Comparison of ENCODE assay signal across 11 cellular contexts in the genomic region with DNA sequence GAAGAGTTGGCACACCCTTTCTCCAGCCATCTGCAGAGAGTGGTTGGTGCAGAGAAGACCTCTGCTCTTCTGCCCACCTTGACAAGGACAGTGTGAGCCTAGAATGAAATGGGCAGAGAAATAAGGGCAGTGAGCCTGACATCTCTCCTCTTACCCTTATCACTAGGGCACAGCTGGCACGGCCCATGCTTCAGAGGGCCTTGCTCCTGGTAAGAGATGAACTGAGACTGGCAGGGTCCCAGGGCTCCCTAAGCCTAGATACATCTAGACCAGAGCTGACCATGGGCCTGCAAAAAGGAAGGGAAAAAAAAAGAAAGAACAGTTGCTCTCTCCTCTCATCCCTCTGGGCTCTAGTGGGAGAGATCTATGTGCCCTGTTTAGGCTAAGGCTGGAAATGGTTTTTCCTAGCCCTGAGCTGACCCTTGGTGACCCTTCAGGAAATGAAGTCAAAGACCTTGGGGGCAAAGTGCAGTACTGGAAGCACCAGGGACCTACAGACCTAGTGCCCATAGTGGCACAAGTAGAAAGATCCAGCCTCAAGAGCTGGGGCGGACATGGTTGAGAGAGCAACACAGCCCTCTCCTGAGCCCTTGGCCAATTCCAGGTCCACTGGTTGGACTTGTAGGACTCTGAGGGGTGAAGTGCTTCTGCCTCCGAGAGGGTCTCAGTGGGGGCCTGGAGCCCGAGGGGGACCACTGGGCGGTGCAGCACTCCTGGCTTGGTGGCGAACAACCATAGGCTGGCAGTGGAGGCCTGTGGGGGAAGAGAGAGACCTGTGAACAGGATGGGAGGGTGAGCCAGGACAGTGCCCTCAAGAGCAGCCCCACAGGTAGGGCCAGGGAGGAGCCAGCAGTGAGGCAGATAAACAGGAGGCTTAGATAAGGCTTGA. TPM values are rescaled to one million over a fixed set of nuclear protein-coding genes. Genes with fewer than 3 reads are reported as not detected.
DNase-seq lines count a peak whose midpoint lies in the region; ATAC-seq and TF ChIP-seq lines count a peak whose summit lies in the region.
"Had no signal": no experiment of that assay in that cellular context is flagged by ENCODE, and none has a peak within 500 bp of the region (broad histone marks: within the 10 kb centered on the region; RNA-seq: fewer than 3 reads in every experiment).

No MANE protein-coding gene starts in this region.

- TF ChIP-seq EP300 in tibial nerve (IDR thresholded peaks at IDR 0.05) = no peak

- H3K27me3 Mint-ChIP-seq in activated T-helper 1 cell treated with anti-CD3 and anti-CD28 coated beads, Interleukin-12 subunit alpha, Interleukin-12 subunit beta, Interleukin-2, Interleukin-4 antibody, amounts not matched to agents 30 ng/mL and 10 ng/mL and 1 ng/mL, durations not matched to agents 14 hours and 24 hours and 36 hours (ENCODE audit: insufficient read depth) = no peaks in the 10 kb centered on the region

- intact Hi-C loops in left ventricle myocardium superior (cut with micrococcal nuclease) (no loop called here), Right ventricle myocardium inferior (cut with DNase I) (no loop called here), right lobe of liver (cut with DNase I) (no loop called here)
- intact Hi-C loops in activated T-helper 1 cell treated with anti-CD3 and anti-CD28 coated beads, Interleukin-12 subunit alpha, Interleukin-12 subunit beta, Interleukin-2, Interleukin-4 antibody, amounts not matched to agents 30 ng/mL and 10 ng/mL and 1 ng/mL, durations not matched to agents 14 hours and 24 hours and 36 hours (cut with micrococcal nuclease) = loop anchor here (2.0 kb wide), 1 partner anchor 53 kb away; no protein-coding TSS in a partner anchor

- H3K9me3 Mint-ChIP-seq in activated T-helper 1 cell treated with anti-CD3 and anti-CD28 coated beads, Interleukin-12 subunit alpha, Interleukin-12 subunit beta, Interleukin-2, Interleukin-4 antibody, amounts not matched to agents 30 ng/mL and 10 ng/mL and 1 ng/mL, durations not matched to agents 14 hours and 24 hours and 36 hours = no peaks in the 10 kb centered on the region

- peaks cover 0 to 12% (median 6%) of the 10 kb centered on the region in 4 donors for H3K4me1 ChIP-seq in right lobe of liver
- H3K4me1 ChIP-seq in tibial nerve = peaks cover 0 to 46% (median 15%) of the 10 kb centered on the region in 4 donors
- H3K4me1 ChIP-seq: colonic mucosa had no signal

- H3K36me3 ChIP-seq in right lobe of liver (peaks cover 0 to 15% (median 3%) of the 10 kb centered on the region in 4 donors), tibial nerve (peaks cover 0 to 92% (median under 1%) of the 10 kb centered on the region in 3 donors)
- H3K36me3 ChIP-seq: colonic mucosa had no signal

- H3K4me3 ChIP-seq in right lobe of liver = no peak overlapping the region
- no peak overlapping the region for H3K4me3 ChIP-seq in tibial nerve
- H3K4me3 ChIP-seq: colonic mucosa had no signal

- H3K27ac Mint-ChIP-seq in activated T-helper 1 cell treated with anti-CD3 and anti-CD28 coated beads, Interleukin-12 subunit alpha, Interleukin-12 subunit beta, Interleukin-2, Interleukin-4 antibody, amounts not matched to agents 30 ng/mL and 10 ng/mL and 1 ng/mL, durations not matched to agents 14 hours and 24 hours and 36 hours = peak overlapping the region; percentile 42

- H3K27me3 ChIP-seq in right lobe of liver = no peaks in the 10 kb centered on the region
- H3K27me3 ChIP-seq in tibial nerve = no peaks in the 10 kb centered on the region
- H3K27me3 ChIP-seq: colonic mucosa had no signal

- peaks cover 26% of the 10 kb centered on the region for H3K4me1 Mint-ChIP-seq in activated T-helper 1 cell treated with anti-CD3 and anti-CD28 coated beads, Interleukin-12 subunit alpha, Interleukin-12 subunit beta, Interleukin-2, Interleukin-4 antibody, amounts not matched to agents 30 ng/mL and 10 ng/mL and 1 ng/mL, durations not matched to agents 14 hours and 24 hours and 36 hours (ENCODE audit: low read depth)

- H3K36me3 Mint-ChIP-seq in activated T-helper 1 cell treated with anti-CD3 and anti-CD28 coated beads, Interleukin-12 subunit alpha, Interleukin-12 subunit beta, Interleukin-2, Interleukin-4 antibody, amounts not matched to agents 30 ng/mL and 10 ng/mL and 1 ng/mL, durations not matched to agents 14 hours and 24 hours and 36 hours (ENCODE audit: low read depth) = peaks cover 49% of the 10 kb centered on the region

- H3K9me3 ChIP-seq in right lobe of liver = no peaks in the 10 kb centered on the region
- no peaks in the 10 kb centered on the region for H3K9me3 ChIP-seq in tibial nerve
- H3K9me3 ChIP-seq: colonic mucosa had no signal

- TF ChIP-seq CTCF in right lobe of liver (IDR thresholded peaks at IDR 0.05) (no peak), tibial nerve (IDR thresholded peaks at IDR 0.05) (no peak)

- DNase-seq in left ventricle myocardium superior (peak; percentile 42), Right ventricle myocardium inferior (ENCODE audit: missing footprints) (no peak), right lobe of liver (no peak), tibial nerve (ENCODE audit: low spot score in 2 of 2) (no peak), SKM-1 (lab: John Stamatoyannopoulos, UW; ENCODE audit: unreplicated experiment) (no peak)
- DNase-seq in activated T-helper 1 cell treated with anti-CD3 and anti-CD28 coated beads, Interleukin-12 subunit alpha, Interleukin-12 subunit beta, Interleukin-2, Interleukin-4 antibody, amounts not matched to agents 30 ng/mL and 10 ng/mL and 1 ng/mL, durations not matched to agents 14 hours and 24 hours and 36 hours (ENCODE audit: low spot score) = no peak
- DNase-seq: SIG-M5 had no signal

- H3K27ac ChIP-seq in right lobe of liver = no peak overlapping the region
- peak overlapping the region; percentile 27 to 81 (median 64) for H3K27ac ChIP-seq in tibial nerve
- H3K27ac ChIP-seq: colonic mucosa had no signal

- 74% methylated on average over 5 of the region's 6 CpGs for WGBS in right lobe of liver (ENCODE audit: insufficient coverage, low coverage, low lambda C conversion rate, missing lambda C conversion rate)
- 80 to 84% methylated on average over 4 to 6 of the region's 6 CpGs for WGBS in tibial nerve, 2 donors

- H3K4me3 Mint-ChIP-seq in activated T-helper 1 cell treated with anti-CD3 and anti-CD28 coated beads, Interleukin-12 subunit alpha, Interleukin-12 subunit beta, Interleukin-2, Interleukin-4 antibody, amounts not matched to agents 30 ng/mL and 10 ng/mL and 1 ng/mL, durations not matched to agents 14 hours and 24 hours and 36 hours = no peak overlapping the region

- ATAC-seq in left ventricle myocardium superior = peak; percentile 6
- ATAC-seq in Right ventricle myocardium inferior = no peak
- ATAC-seq in right lobe of liver = peak; percentile 14 to 57 (median 23)
- no peak for ATAC-seq in GM18907 (IDR thresholded peaks at IDR 0.05; ENCODE audit: unreplicated experiment)
- ATAC-seq in GM21423 (IDR thresholded peaks at IDR 0.05; ENCODE audit: unreplicated experiment) = no peak

- TF ChIP-seq POLR2A in right lobe of liver (IDR thresholded peaks at IDR 0.05) (no peak), tibial nerve (IDR thresholded peaks at IDR 0.05) (no peak)

RNA-seq across cellular contexts. Expression of a gene that starts 22.0 kb away (rescaled TPM):
- total RNA-seq in left ventricle myocardium superior (21.1 TPM), Right ventricle myocardium inferior (17.1 TPM), right lobe of liver (1 to 10 TPM; 4.7 to 8.2 (median 6.3) TPM), tibial nerve (10 to 100 TPM; 18.1 to 36.0 (median 21.4) TPM)
- 10.4 and 12.7 TPM in 2 replicates for total RNA-seq in activated T-helper 1 cell treated with anti-CD3 and anti-CD28 coated beads, Interleukin-12 subunit alpha, Interleukin-12 subunit beta, Interleukin-2, Interleukin-4 antibody, amounts not matched to agents 30 ng/mL and 10 ng/mL and 1 ng/mL, durations not matched to agents 14 hours and 24 hours and 36 hours

RNA-seq across cellular contexts. Expression of a gene that starts 40.0 kb away (rescaled TPM):
- total RNA-seq in left ventricle myocardium superior (0.47 TPM), Right ventricle myocardium inferior (0.62 TPM), right lobe of liver (1 to 10 TPM in 1 of 6 experiments, under 1 TPM in 5; 0.24 to 1.4 (median 0.71) TPM), tibial nerve (under 1 TPM in 3 of 4 donors, not detected in 1; 0.42 to 0.98 (median 0.44) TPM)
- 0.29 and 0.62 TPM in 2 replicates for total RNA-seq in activated T-helper 1 cell treated with anti-CD3 and anti-CD28 coated beads, Interleukin-12 subunit alpha, Interleukin-12 subunit beta, Interleukin-2, Interleukin-4 antibody, amounts not matched to agents 30 ng/mL and 10 ng/mL and 1 ng/mL, durations not matched to agents 14 hours and 24 hours and 36 hours
- total RNA-seq: occipital lobe had no signal

Comparison
In these comparisons a context has a peak if more than half of its experiments do, and no peak if none do; other contexts are left out.
1. ATAC-seq: peak in left ventricle myocardium superior (single experiment) and right lobe of liver (4 of 4); none in Right ventricle myocardium inferior (single experiment), GM18907 (single experiment) and GM21423 (single experiment).
2. H3K27ac ChIP-seq: peak in tibial nerve (4 of 4); none in right lobe of liver (0 of 3).